8 cellular contexts compared by ENCODE assay signal in the genomic region with DNA sequence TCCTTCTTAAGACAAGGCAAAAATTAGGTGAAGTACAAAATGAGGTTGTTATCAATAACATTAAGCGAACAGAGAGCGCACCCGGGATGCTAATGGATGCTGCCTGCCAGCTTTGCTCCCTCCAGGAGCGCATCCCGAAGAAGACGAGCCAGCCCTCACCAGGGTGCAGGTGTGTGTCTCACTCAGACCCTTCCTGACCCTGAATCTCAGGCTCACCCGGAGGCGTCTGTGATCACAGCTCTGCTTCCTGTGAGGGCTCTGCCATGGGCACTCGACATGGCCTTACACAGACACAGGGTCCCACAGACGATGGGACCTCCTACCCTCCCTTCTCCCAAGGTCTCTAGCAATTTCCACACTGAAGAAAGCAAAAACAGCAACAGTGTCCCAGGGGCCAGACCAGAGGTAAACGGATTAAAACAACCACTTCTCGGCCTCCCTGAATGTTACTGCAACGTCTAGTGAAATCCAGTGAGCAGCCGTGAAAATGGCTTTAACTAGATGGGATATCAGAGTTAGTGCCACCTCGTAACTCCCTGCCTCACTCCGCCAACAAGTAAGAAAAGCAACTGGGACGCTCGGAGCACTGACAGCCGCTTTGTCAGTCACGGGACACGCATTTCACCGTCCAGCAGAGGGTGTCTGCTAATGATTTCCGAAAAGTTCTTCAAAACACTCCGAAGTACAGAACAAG. TPM values are rescaled to one million over a fixed set of nuclear protein-coding genes. Genes with fewer than 3 reads are reported as not detected.
A peak's percentile ranks its signal among the peaks of the same experiment; 100 is the strongest.
DNase-seq lines count a peak whose midpoint lies in the region; ATAC-seq and TF ChIP-seq lines count a peak whose summit lies in the region.

No MANE protein-coding gene starts in this region.

- peak; percentile 40 to 50 (median 46) for ATAC-seq in right lobe of liver
- no peak for ATAC-seq in HG02981 (IDR thresholded peaks at IDR 0.05; ENCODE audit: unreplicated experiment)
- ATAC-seq in HG02588 (IDR thresholded peaks at IDR 0.05; ENCODE audit: unreplicated experiment) = no peak

- H3K27ac ChIP-seq in HL-60 (replicated peaks) (no peak overlapping the region), right lobe of liver (no peak overlapping the region)

- intact Hi-C loops in right lobe of liver (cut with DNase I) = no loop called here

- DNase-seq in AG04449 (ENCODE audit: low read depth, low spot score) (no peak), HL-60 (ENCODE audit: low read depth in 1 of 2, low spot score in 1 of 2) (peak in 1 of 2 experiments; percentile 57), cardiac fibroblast (ENCODE audit: low read depth in 2 of 2) (peak; percentile 39 to 49), right lobe of liver (no peak), GOT3 (lab: John Stamatoyannopoulos, UW) (no peak), NCI-H1694 treated with DMSO at 0.1 percent for 48 hours (lab: John Stamatoyannopoulos, UW) (no peak)

- no peaks in the 10 kb centered on the region for H3K4me1 ChIP-seq in right lobe of liver

- peak; percentile 18 for TF ChIP-seq CTCF in AG04449 (IDR thresholded peaks at IDR 0.05; ENCODE audit: insufficient read depth, low read length, missing control alignments)
- TF ChIP-seq CTCF in HL-60 (IDR thresholded peaks at IDR 0.05; ENCODE audit: insufficient read depth, low read length) = peak; percentile 8
- TF ChIP-seq CTCF in cardiac fibroblast (IDR thresholded peaks at IDR 0.05; ENCODE audit: low read depth, low read length) = peak; percentile 35
- peak in 2 of 4 donors; percentile 19 to 25 for TF ChIP-seq CTCF in right lobe of liver (IDR thresholded peaks at IDR 0.05)

- POLR2A ChIA-PET in AG04449 (lab: Yijun Ruan, JAX) = no interaction called here

- H3K4me3 ChIP-seq in AG04449 (ENCODE audit: low read depth, low read length) (no peak overlapping the region), HL-60 (replicated peaks; ENCODE audit: insufficient read depth, low read length) (no peak overlapping the region), cardiac fibroblast (replicated peaks in 1 of 2; ENCODE audit: low read depth in 2 of 2, low read length in 2 of 2) (peak overlapping the region in 1 of 2 donors; percentile 3), right lobe of liver (no peak overlapping the region)

- 53% methylated on average over 20 of the region's 24 CpGs for WGBS in right lobe of liver (ENCODE audit: insufficient coverage, low coverage, low lambda C conversion rate, missing lambda C conversion rate)

- H3K27me3 ChIP-seq in HL-60 (ENCODE audit: insufficient read depth, poor library complexity, severe bottlenecking) = no peaks in the 10 kb centered on the region
- H3K27me3 ChIP-seq in right lobe of liver = no peaks in the 10 kb centered on the region

- CTCF ChIA-PET in AG04449 (lab: Yijun Ruan, JAX) = interaction anchor here (0.7 to 1.4 kb wide), 3 partner anchors 12 to 154 kb away, joined by 3 to 5 read pairs (median 3); no protein-coding TSS in a partner anchor

- H3K9me3 ChIP-seq in right lobe of liver = no peaks in the 10 kb centered on the region

- no peaks in the 10 kb centered on the region for H3K36me3 ChIP-seq in right lobe of liver

- no peak for TF ChIP-seq POLR2A in right lobe of liver (IDR thresholded peaks at IDR 0.05)

RNA-seq across cellular contexts. Expression of gene ZBTB46, which starts 11.7 kb away (rescaled TPM):
- 1 to 10 TPM; 1.2 to 4.2 (median 2.4) TPM for total RNA-seq in right lobe of liver

RNA-seq across cellular contexts. Expression of gene ABHD16B, which starts 41.9 kb away (rescaled TPM):
- not detected for total RNA-seq in right lobe of liver

RNA-seq across cellular contexts. Expression of gene TPD52L2, which starts 45.7 kb away (rescaled TPM):
- 10 to 100 TPM; 20.1 to 46.8 (median 30.5) TPM for total RNA-seq in right lobe of liver

Comparison
In these comparisons a context has a peak if more than half of its experiments do, and no peak if none do; other contexts are left out.
1. DNase-seq: peak in cardiac fibroblast (2 of 2); none in AG04449 (single experiment), right lobe of liver (0 of 3), GOT3 (single experiment) and NCI-H1694 treated with DMSO at 0.1 percent for 48 hours (single experiment).
2. ATAC-seq: peak in right lobe of liver (4 of 4); none in HG02981 (single experiment) and HG02588 (single experiment).